15 cellular contexts compared by ENCODE assay signal in the genomic region with DNA sequence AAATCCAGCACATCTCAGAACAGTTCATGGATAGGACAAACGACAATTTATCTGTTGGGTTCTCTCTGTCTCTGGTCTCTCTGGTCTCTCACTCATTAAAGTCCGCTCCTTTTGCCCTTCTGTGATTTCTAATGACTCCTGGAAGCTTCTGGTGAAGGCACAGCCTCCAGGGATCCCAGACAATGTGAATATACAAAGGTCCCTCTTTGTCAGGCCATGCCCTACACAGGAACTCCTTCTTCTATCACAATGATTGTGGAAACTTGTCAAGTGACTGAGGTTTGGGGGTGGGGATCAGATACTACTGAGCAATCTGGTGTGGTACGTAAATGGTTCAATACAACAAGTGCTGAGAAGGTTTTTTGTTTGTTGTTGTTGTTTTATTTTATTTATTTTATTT. TPM values are rescaled to one million over a fixed set of nuclear protein-coding genes. Genes with fewer than 3 reads are reported as not detected.
DNase-seq lines count a peak whose midpoint lies in the region; ATAC-seq lines count a peak whose summit lies in the region.
"Had no signal": no experiment of that assay in that cellular context is flagged by ENCODE, and none has a peak within 500 bp of the region (broad histone marks: within the 10 kb centered on the region; RNA-seq: fewer than 3 reads in every experiment).

No MANE protein-coding gene starts in this region.

- no peak overlapping the region for H2AFZ ChIP-seq in trophoblast cell (ENCODE audit: insufficient read depth, low read length, poor library complexity)
- H2AFZ ChIP-seq: PC-9 had no signal

- no peak overlapping the region for H3K18ac ChIP-seq in trophoblast cell (ENCODE audit: low read length)

- no peak overlapping the region for H3K23ac ChIP-seq in trophoblast cell (ENCODE audit: low read length)

- no peak overlapping the region for H4K91ac ChIP-seq in trophoblast cell (ENCODE audit: low read depth, low read length)

- no peak overlapping the region for H2BK5ac ChIP-seq in trophoblast cell (ENCODE audit: low read depth, low read length, poor library complexity)

- H3K4me3 ChIP-seq in naive thymus-derived CD4-positive, alpha-beta T cell (ENCODE audit: low read length) = no peak overlapping the region
- no peak overlapping the region for H3K4me3 ChIP-seq in trophoblast cell (ENCODE audit: low read depth, low read length)
- H3K4me3 ChIP-seq: PC-9 had no signal

- H3K27me3 ChIP-seq in naive thymus-derived CD4-positive, alpha-beta T cell (ENCODE audit: control insufficient read depth in 2 of 2, insufficient read depth in 2 of 2, low read length in 2 of 2) = no peaks in the 10 kb centered on the region
- no peaks in the 10 kb centered on the region for H3K27me3 ChIP-seq in trophoblast cell (ENCODE audit: insufficient read depth, low read length)

- peaks cover 23 to 26% of the 10 kb centered on the region in 2 donors for H3K4me1 ChIP-seq in naive thymus-derived CD4-positive, alpha-beta T cell (ENCODE audit: control insufficient read depth in 2 of 2, insufficient read depth in 2 of 2, low read length in 2 of 2)
- H3K4me1 ChIP-seq in trophoblast cell (ENCODE audit: control insufficient read depth in 1 of 2, insufficient read depth in 2 of 2, low read length in 2 of 2) = peaks cover 0 to 2% of the 10 kb centered on the region in 2 experiments

- no peak overlapping the region for H3K14ac ChIP-seq in trophoblast cell (ENCODE audit: low read length)

- POLR2A ChIA-PET in naive thymus-derived CD4-positive, alpha-beta T cell (lab: Charles Lee) = no interaction called here

- H3K9me3 ChIP-seq in naive thymus-derived CD4-positive, alpha-beta T cell (ENCODE audit: control insufficient read depth in 2 of 3, low read length in 3 of 3) = no peaks in the 10 kb centered on the region
- H3K9me3 ChIP-seq in trophoblast cell (ENCODE audit: insufficient read depth, low read depth, low read length) = no peaks in the 10 kb centered on the region

- no peak overlapping the region for H2BK12ac ChIP-seq in trophoblast cell (ENCODE audit: low read length)

- no peak overlapping the region for H4K8ac ChIP-seq in trophoblast cell (ENCODE audit: low read depth, low read length)

- H4K12ac ChIP-seq in trophoblast cell (ENCODE audit: low read depth, low read length) = no peak overlapping the region

- H3K9me3 Mint-ChIP-seq in stimulated activated naive CD8-positive, alpha-beta T cell treated with anti-CD3 and anti-CD28 coated beads, Interleukin-15, Interleukin-2, amounts not matched to agents 100 ng/mL and 50 ng/mL, for 24 hours = peaks cover 4% of the 10 kb centered on the region
- H3K9me3 Mint-ChIP-seq in stimulated activated naive CD8-positive, alpha-beta T cell treated with anti-CD3 and anti-CD28 coated beads, Interleukin-15, amount 100 ng/mL, for 72 hours = no peaks in the 10 kb centered on the region
- H3K9me3 Mint-ChIP-seq in central memory CD8-positive, alpha-beta T cell = peaks cover 5% of the 10 kb centered on the region
- peaks cover 0 to 9% (median 0%) of the 10 kb centered on the region in 11 donors for H3K9me3 Mint-ChIP-seq in naive thymus-derived CD4-positive, alpha-beta T cell

- H3K4me2 ChIP-seq in trophoblast cell (ENCODE audit: low read length) = no peak overlapping the region
- H3K4me2 ChIP-seq: KMS-11, PC-9 had no signal

- H3K4me1 Mint-ChIP-seq in stimulated activated naive CD8-positive, alpha-beta T cell treated with anti-CD3 and anti-CD28 coated beads, Interleukin-15, Interleukin-2, amounts not matched to agents 100 ng/mL and 50 ng/mL, for 24 hours (ENCODE audit: low read depth) = peaks cover 57% of the 10 kb centered on the region
- H3K4me1 Mint-ChIP-seq in stimulated activated naive CD8-positive, alpha-beta T cell treated with anti-CD3 and anti-CD28 coated beads, Interleukin-15, amount 100 ng/mL, for 72 hours = peaks cover 50% of the 10 kb centered on the region
- peaks cover 35% of the 10 kb centered on the region for H3K4me1 Mint-ChIP-seq in central memory CD8-positive, alpha-beta T cell
- peaks cover 23 to 57% (median 46%) of the 10 kb centered on the region in 7 donors for H3K4me1 Mint-ChIP-seq in naive thymus-derived CD4-positive, alpha-beta T cell

- CTCF ChIA-PET in naive thymus-derived CD4-positive, alpha-beta T cell (lab: Charles Lee) = no interaction called here

- intact Hi-C loops in naive thymus-derived CD4-positive, alpha-beta T cell (cut with micrococcal nuclease) = no loop called here

- no peaks in the 10 kb centered on the region for H3K79me1 ChIP-seq in trophoblast cell (ENCODE audit: low read length)

- no peak for ATAC-seq in stimulated activated naive CD8-positive, alpha-beta T cell treated with anti-CD3 and anti-CD28 coated beads, Interleukin-15, amount 100 ng/mL, for 72 hours
- no peak for ATAC-seq in central memory CD8-positive, alpha-beta T cell (replicated peaks; ENCODE audit: extremely low read depth, poor library complexity, severe bottlenecking)
- ATAC-seq in naive thymus-derived CD4-positive, alpha-beta T cell = no peak
- ATAC-seq: HepG2 had no signal

- WGBS in trophoblast cell (ENCODE audit: extremely low coverage, insufficient coverage, insufficient read length) = no CpG with 5 or more reads among the region's 3 CpGs

- no peaks in the 10 kb centered on the region for H3K27me3 Mint-ChIP-seq in stimulated activated naive CD8-positive, alpha-beta T cell treated with anti-CD3 and anti-CD28 coated beads, Interleukin-15, Interleukin-2, amounts not matched to agents 100 ng/mL and 50 ng/mL, for 24 hours
- H3K27me3 Mint-ChIP-seq in stimulated activated naive CD8-positive, alpha-beta T cell treated with anti-CD3 and anti-CD28 coated beads, Interleukin-15, amount 100 ng/mL, for 72 hours = no peaks in the 10 kb centered on the region
- H3K27me3 Mint-ChIP-seq in central memory CD8-positive, alpha-beta T cell = no peaks in the 10 kb centered on the region
- no peaks in the 10 kb centered on the region for H3K27me3 Mint-ChIP-seq in naive thymus-derived CD4-positive, alpha-beta T cell

- no peak overlapping the region for H3K9ac ChIP-seq in trophoblast cell (ENCODE audit: low read length)
- H3K9ac ChIP-seq: KMS-11 had no signal

- no peaks in the 10 kb centered on the region for H3K36me3 ChIP-seq in naive thymus-derived CD4-positive, alpha-beta T cell (ENCODE audit: control insufficient read depth in 2 of 3, insufficient read depth in 3 of 3, low read length in 3 of 3)
- no peaks in the 10 kb centered on the region for H3K36me3 ChIP-seq in trophoblast cell (ENCODE audit: control insufficient read depth in 1 of 2, insufficient read depth in 2 of 2, low read length in 2 of 2)

- no peak for DNase-seq in stimulated activated naive CD8-positive, alpha-beta T cell treated with anti-CD3 and anti-CD28 coated beads, Interleukin-15, amount 100 ng/mL, for 72 hours
- DNase-seq in central memory CD8-positive, alpha-beta T cell (ENCODE audit: low spot score in 2 of 2) = no peak
- no peak for DNase-seq in naive thymus-derived CD4-positive, alpha-beta T cell
- DNase-seq in trophoblast cell (no peak), amygdala (lab: John Stamatoyannopoulos, UW) (no peak)
- no peak for DNase-seq in effector CD8-positive, alpha-beta T cell (lab: John Stamatoyannopoulos, UW)
- DNase-seq: NCI-H1048, NCI-H1436 treated with DMSO at 0.1 percent for 48 hours, NCI-H2081, NCI-H748 treated with DMSO at 0.1 percent for 48 hours, PC-9 had no signal

- no peaks in the 10 kb centered on the region for H3K36me3 Mint-ChIP-seq in stimulated activated naive CD8-positive, alpha-beta T cell treated with anti-CD3 and anti-CD28 coated beads, Interleukin-15, Interleukin-2, amounts not matched to agents 100 ng/mL and 50 ng/mL, for 24 hours (ENCODE audit: low read depth)
- peaks cover 6% of the 10 kb centered on the region for H3K36me3 Mint-ChIP-seq in central memory CD8-positive, alpha-beta T cell (ENCODE audit: insufficient read depth)
- H3K36me3 Mint-ChIP-seq in naive thymus-derived CD4-positive, alpha-beta T cell = peaks cover 0 to 14% (median 0%) of the 10 kb centered on the region in 5 donors

- H3K79me2 ChIP-seq in trophoblast cell (ENCODE audit: control insufficient read depth, insufficient read depth, low read length, poor library complexity) = no peaks in the 10 kb centered on the region

- peak overlapping the region; percentile 13 for H3K27ac Mint-ChIP-seq in stimulated activated naive CD8-positive, alpha-beta T cell treated with anti-CD3 and anti-CD28 coated beads, Interleukin-15, Interleukin-2, amounts not matched to agents 100 ng/mL and 50 ng/mL, for 24 hours
- no peak overlapping the region for H3K27ac Mint-ChIP-seq in stimulated activated naive CD8-positive, alpha-beta T cell treated with anti-CD3 and anti-CD28 coated beads, Interleukin-15, amount 100 ng/mL, for 72 hours
- H3K27ac Mint-ChIP-seq in central memory CD8-positive, alpha-beta T cell (ENCODE audit: low read depth) = peak overlapping the region; percentile 97
- peak overlapping the region in 5 of 9 donors; percentile 22 to 82 (median 66) for H3K27ac Mint-ChIP-seq in naive thymus-derived CD4-positive, alpha-beta T cell

- H3K27ac ChIP-seq in naive thymus-derived CD4-positive, alpha-beta T cell (ENCODE audit: low read depth, low read length) = no peak overlapping the region
- no peak overlapping the region for H3K27ac ChIP-seq in trophoblast cell (ENCODE audit: low read depth, low read length)
- H3K27ac ChIP-seq: C4-2B, KMS-11, PC-9 had no signal

- H3K4ac ChIP-seq in trophoblast cell (ENCODE audit: low read depth, low read length) = no peak overlapping the region

- H2BK120ac ChIP-seq in trophoblast cell (ENCODE audit: insufficient read depth, low read length, poor library complexity) = no peak overlapping the region

- no peak overlapping the region for H2AK5ac ChIP-seq in trophoblast cell (ENCODE audit: low read length)

- H3K4me3 Mint-ChIP-seq in stimulated activated naive CD8-positive, alpha-beta T cell treated with anti-CD3 and anti-CD28 coated beads, Interleukin-15, Interleukin-2, amounts not matched to agents 100 ng/mL and 50 ng/mL, for 24 hours = no peak overlapping the region
- H3K4me3 Mint-ChIP-seq in stimulated activated naive CD8-positive, alpha-beta T cell treated with anti-CD3 and anti-CD28 coated beads, Interleukin-15, amount 100 ng/mL, for 72 hours = no peak overlapping the region
- H3K4me3 Mint-ChIP-seq in central memory CD8-positive, alpha-beta T cell = no peak overlapping the region
- H3K4me3 Mint-ChIP-seq in naive thymus-derived CD4-positive, alpha-beta T cell = no peak overlapping the region

RNA-seq across cellular contexts. Expression of a gene that starts 42.7 kb away (rescaled TPM):
- total RNA-seq in naive thymus-derived CD4-positive, alpha-beta T cell = 100 to 1,000 TPM in 2 of 5 experiments, 10 to 100 TPM in 3; 39.7 to 112 (median 67.9) TPM
- polyA plus RNA-seq in naive thymus-derived CD4-positive, alpha-beta T cell = 10 to 100 TPM; 30.0 to 50.8 TPM
- polyA plus RNA-seq in trophoblast cell (2013) = 13.4 and 13.5 TPM in 2 replicates

RNA-seq across cellular contexts. Expression of a gene that starts 46.5 kb away (rescaled TPM):
- under 1 TPM; 0.22 to 0.93 (median 0.30) TPM for total RNA-seq in naive thymus-derived CD4-positive, alpha-beta T cell
- under 1 TPM in 1 of 2 donors, not detected in 1; 0.07 TPM for polyA plus RNA-seq in naive thymus-derived CD4-positive, alpha-beta T cell
- 0.03 and 0.14 TPM in 2 replicates for polyA plus RNA-seq in trophoblast cell (2013)
- total RNA-seq: HepG2 had no signal
- polyA plus RNA-seq: HepG2 had no signal

Comparison
In these comparisons a context has a peak if more than half of its experiments do, and no peak if none do; other contexts are left out.
1. H3K27ac Mint-ChIP-seq: peak in stimulated activated naive CD8-positive, alpha-beta T cell treated with anti-CD3 and anti-CD28 coated beads, Interleukin-15, Interleukin-2, amounts not matched to agents 100 ng/mL and 50 ng/mL, for 24 hours (single experiment), central memory CD8-positive, alpha-beta T cell (single experiment) and naive thymus-derived CD4-positive, alpha-beta T cell (5 of 9); none in stimulated activated naive CD8-positive, alpha-beta T cell treated with anti-CD3 and anti-CD28 coated beads, Interleukin-15, amount 100 ng/mL, for 72 hours (0 of 2).